3 cellular contexts compared by ENCODE assay signal in genomic region chr22:27836181-27836580, GRCh38.
TF ChIP-seq lines count a peak whose summit lies in the region.

No MANE protein-coding gene starts in this region.

TF ChIP-seq in SK-N-SH treated with all-trans-retinoic acid at 6 μM for 48 hours, 23 proteins besides CTCF, POLR2A, EP300 and RAD21:
- TF ChIP-seq CSRNP3 (CRISPR knock-in tag; IDR thresholded peaks at IDR 0.05) (no peak), CSDC2 (CRISPR knock-in tag; IDR thresholded peaks at IDR 0.05) (no peak), POU6F1 (CRISPR knock-in tag; IDR thresholded peaks at IDR 0.05; ENCODE audit: borderline replicate concordance, low read depth) (no peak), BACH2 (CRISPR knock-in tag; IDR thresholded peaks at IDR 0.05; ENCODE audit: borderline replicate concordance) (no peak), ZNF565 (CRISPR knock-in tag; conservative IDR thresholded peaks at IDR 0.05; ENCODE audit: low read depth) (no peak), ZNF70 (CRISPR knock-in tag; IDR thresholded peaks at IDR 0.05) (no peak), CREB5 (CRISPR knock-in tag; IDR thresholded peaks at IDR 0.05; ENCODE audit: low read depth) (no peak), PPARA (CRISPR knock-in tag; IDR thresholded peaks at IDR 0.05; ENCODE audit: borderline replicate concordance) (no peak), ZNF8 (CRISPR knock-in tag; IDR thresholded peaks at IDR 0.05) (no peak)

TF ChIP-seq in SK-N-SH, 30 proteins besides CTCF, POLR2A, EP300 and RAD21:
- no peak for TF ChIP-seq TAF1 (IDR thresholded peaks at IDR 0.05; ENCODE audit: borderline replicate concordance, low read depth, low read length)
- no peak for TF ChIP-seq RXRA (IDR thresholded peaks at IDR 0.05; ENCODE audit: borderline replicate concordance, low read depth)
- no peak for TF ChIP-seq IRF3 (IDR thresholded peaks at IDR 0.05; ENCODE audit: low read depth, low read length)
- TF ChIP-seq YY1 (IDR thresholded peaks at IDR 0.05; ENCODE audit: low read depth), result no peak
- TF ChIP-seq PBX3 (IDR thresholded peaks at IDR 0.05), result no peak
- TF ChIP-seq TEAD4 (IDR thresholded peaks at IDR 0.05; ENCODE audit: borderline replicate concordance, insufficient read depth), result no peak
- no peak for TF ChIP-seq NRF1 (IDR thresholded peaks at IDR 0.05; ENCODE audit: low read depth, low read length)
- no peak for TF ChIP-seq EZH2phosphoT487 (IDR thresholded peaks at IDR 0.05; ENCODE audit: borderline replicate concordance, low read depth)
- TF ChIP-seq USF1 (IDR thresholded peaks at IDR 0.05; ENCODE audit: borderline replicate concordance, low read depth), result no peak
- TF ChIP-seq ELF1 (IDR thresholded peaks at IDR 0.05), result no peak

TF ChIP-seq in K562, 482 proteins besides CTCF, POLR2A, EP300 and RAD21:
- TF ChIP-seq C11orf30 (IDR thresholded peaks at IDR 0.05; ENCODE audit: low read depth), result peak; percentile 21; the same call in 1 of the 2 replicates
- no peak for TF ChIP-seq HLTF (IDR thresholded peaks at IDR 0.05)
- 0 out of 2 replicates have a peak, but pooled peaks have one; percentile 17 for TF ChIP-seq MAFG (tag; conservative IDR thresholded peaks at IDR 0.05)
- TF ChIP-seq NFE2 (IDR thresholded peaks at IDR 0.05; ENCODE audit: low read depth), result peak; percentile 27; the same call in 1 of the 2 replicates
TF ChIP-seq in K562: peak in this region for 3.
